In the genomic region with DNA sequence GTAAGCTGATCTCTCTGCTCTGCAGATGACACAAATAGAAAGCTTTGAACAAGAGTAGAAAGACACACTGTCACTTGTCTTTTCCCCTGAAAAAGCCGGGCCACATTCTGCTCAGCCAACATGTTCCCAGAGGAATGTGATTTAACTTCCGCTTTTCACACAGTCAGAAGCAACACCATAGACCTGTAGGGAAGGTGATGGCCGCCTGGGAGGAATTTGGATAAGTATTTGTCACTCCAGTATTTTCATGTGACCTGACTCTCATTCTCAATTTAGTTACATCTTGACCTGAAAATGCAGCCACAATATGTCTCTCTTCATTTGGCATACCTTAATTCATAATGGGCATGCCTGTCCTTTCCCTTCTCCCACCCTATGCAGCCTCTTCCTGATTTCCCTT, we compare ENCODE assay signal across 17 cellular contexts. TPM values are rescaled to one million over a fixed set of nuclear protein-coding genes. Genes with fewer than 3 reads are reported as not detected.
DNase-seq lines count a peak whose midpoint lies in the region; ATAC-seq, FAIRE-seq and TF ChIP-seq lines count a peak whose summit lies in the region.
"Had no signal": no experiment of that assay in that cellular context is flagged by ENCODE, and none has a peak within 500 bp of the region (broad histone marks: within the 10 kb centered on the region; RNA-seq: fewer than 3 reads in every experiment).

No MANE protein-coding gene starts in this region.

- 32 to 72% methylated on average over 3 of the region's 3 CpGs for WGBS in pancreas, 2 donors
- 70 to 77% methylated on average over 3 of the region's 3 CpGs for WGBS in sigmoid colon, 2 donors

- H3K4me3 Mint-ChIP-seq in WTC11, result 0 out of 2 replicates have a peak overlapping the region, but pooled peaks have one; percentile 80
- H3K4me3 Mint-ChIP-seq: CD8-positive, alpha-beta memory T cell had no signal

- CTCF ChIA-PET in WTC11 (lab: Charles Lee), result no interaction called here

- H3K27me3 ChIP-seq in neural cell (ENCODE audit: insufficient read depth, low read depth, low read length), result peaks cover 44% of the 10 kb centered on the region
- peaks cover 3 to 16% of the 10 kb centered on the region in 2 donors for H3K27me3 ChIP-seq in right atrium auricular region
- H3K27me3 ChIP-seq in pancreas, result peaks cover 0 to 27% (median 8%) of the 10 kb centered on the region in 4 donors
- H3K27me3 ChIP-seq in sigmoid colon, result peaks cover 10 to 43% (median 28%) of the 10 kb centered on the region in 3 donors
- H3K27me3 ChIP-seq: BLaER1 had no signal

- no peaks in the 10 kb centered on the region for H3K9me2 ChIP-seq in neural cell (ENCODE audit: insufficient read depth, low read length)

- H3F3A ChIP-seq in neural cell (ENCODE audit: insufficient read depth, low read length, poor library complexity, severe bottlenecking), result no peaks in the 10 kb centered on the region

- no peak overlapping the region for H2AFZ ChIP-seq in neural cell (ENCODE audit: low read depth, low read length)

- intact Hi-C loops in pancreas (cut with DNase I) (no loop called here), sigmoid colon (cut with DNase I) (no loop called here)

- FAIRE-seq in pancreas (lab: Jason Lieb, UNC), result no peak
- FAIRE-seq: H54 had no signal

- peaks cover 20% of the 10 kb centered on the region for H3K4me1 Mint-ChIP-seq in WTC11

- H3K27me3 Mint-ChIP-seq in WTC11 (ENCODE audit: low read depth), result peaks cover 51% of the 10 kb centered on the region

- no peaks in the 10 kb centered on the region for H3K36me3 ChIP-seq in neural cell (ENCODE audit: insufficient read depth, low read length)
- H3K36me3 ChIP-seq in right atrium auricular region, result no peaks in the 10 kb centered on the region
- H3K36me3 ChIP-seq in pancreas, result no peaks in the 10 kb centered on the region
- H3K36me3 ChIP-seq in sigmoid colon, result no peaks in the 10 kb centered on the region
- H3K36me3 ChIP-seq: BLaER1 had no signal

- DNase-seq in G401 (ENCODE audit: low spot score), result peak; percentile 67
- DNase-seq in WTC11 (ENCODE audit: low spot score), result no peak
- peak; percentile 20 for DNase-seq in cerebellum (ENCODE audit: low spot score)
- DNase-seq in right atrium auricular region (ENCODE audit: low spot score), result no peak
- no peak for DNase-seq in pancreas
- no peak for DNase-seq in sigmoid colon
- DNase-seq: 8988T; AML-193; Caco-2; CD8-positive, alpha-beta memory T cell; DND-41; GF-D8 had no signal

- peak overlapping the region; percentile 72 for H3K4me3 ChIP-seq in neural cell (ENCODE audit: low read length)
- H3K4me3 ChIP-seq in right atrium auricular region, result no peak overlapping the region
- no peak overlapping the region for H3K4me3 ChIP-seq in pancreas
- H3K4me3 ChIP-seq in sigmoid colon, result no peak overlapping the region
- H3K4me3 ChIP-seq: BLaER1 had no signal

- no peak overlapping the region for H3K27ac Mint-ChIP-seq in WTC11
- H3K27ac Mint-ChIP-seq: CD8-positive, alpha-beta memory T cell had no signal

- TF ChIP-seq CTCF in WTC11 (IDR thresholded peaks at IDR 0.05) (no peak), neural cell (IDR thresholded peaks at IDR 0.05; ENCODE audit: poor library complexity, severe bottlenecking) (no peak), right atrium auricular region (IDR thresholded peaks at IDR 0.05) (no peak), pancreas (IDR thresholded peaks at IDR 0.05) (no peak), sigmoid colon (IDR thresholded peaks at IDR 0.05) (no peak)

- no peaks in the 10 kb centered on the region for H3K36me3 Mint-ChIP-seq in WTC11
- H3K36me3 Mint-ChIP-seq: CD8-positive, alpha-beta memory T cell had no signal

- in situ Hi-C loops in G401 (cut with HindIII; ENCODE audit: low sequenced_read_pairs), result no loop called here

- H3K4me1 ChIP-seq in right atrium auricular region (no peaks in the 10 kb centered on the region), pancreas (no peaks in the 10 kb centered on the region), sigmoid colon (no peaks in the 10 kb centered on the region)
- H3K4me1 ChIP-seq: BLaER1, Caco-2 had no signal

- peaks cover 18% of the 10 kb centered on the region for H3K9me3 Mint-ChIP-seq in WTC11

- TF ChIP-seq POLR2A in sigmoid colon (IDR thresholded peaks at IDR 0.05), result no peak

- H3K9me3 ChIP-seq in neural cell (ENCODE audit: low read length) (no peaks in the 10 kb centered on the region), right atrium auricular region (no peaks in the 10 kb centered on the region), pancreas (no peaks in the 10 kb centered on the region), sigmoid colon (no peaks in the 10 kb centered on the region)
- H3K9me3 ChIP-seq: BLaER1, Caco-2 had no signal

- H3K9ac ChIP-seq in neural cell (ENCODE audit: low read length), result no peak overlapping the region
- H3K9ac ChIP-seq: BLaER1 had no signal

- POLR2A ChIA-PET in WTC11 (lab: Charles Lee), result interaction anchor here (0.7 kb wide), 1 partner anchor 558 kb away, joined by 3 read pairs; no protein-coding TSS in a partner anchor

- no peak for TF ChIP-seq EP300 in neural cell (conservative IDR thresholded peaks at IDR 0.05; ENCODE audit: poor library complexity, severe bottlenecking)
- TF ChIP-seq EP300 in sigmoid colon (IDR thresholded peaks at IDR 0.05), result no peak

- H3K27ac ChIP-seq in neural cell (ENCODE audit: low read length) (no peak overlapping the region), right atrium auricular region (no peak overlapping the region), pancreas (no peak overlapping the region), sigmoid colon (no peak overlapping the region)
- H3K27ac ChIP-seq: BLaER1 had no signal

- no peaks in the 10 kb centered on the region for H3K79me2 ChIP-seq in neural cell (replicated peaks; ENCODE audit: insufficient read depth, low read length)

- no peak for ATAC-seq in WTC11
- no peak for ATAC-seq in pancreas
- ATAC-seq in GM18907 (IDR thresholded peaks at IDR 0.05; ENCODE audit: unreplicated experiment), result no peak
- ATAC-seq: HCT116 had no signal

- H3K4me2 ChIP-seq in neural cell (ENCODE audit: low read length), result peak overlapping the region; percentile 93
- H3K4me2 ChIP-seq: BLaER1 had no signal

- TF ChIP-seq RAD21 in neural cell (conservative IDR thresholded peaks at IDR 0.05), result no peak

- no peaks in the 10 kb centered on the region for H4K20me1 ChIP-seq in neural cell (ENCODE audit: insufficient read depth)
- H4K20me1 ChIP-seq: BLaER1 had no signal

TF ChIP-seq in WTC11, 78 proteins besides CTCF, POLR2A, EP300 and RAD21 (continues in another document):
- TF ChIP-seq ZBTB21 (CRISPR knock-in tag; IDR thresholded peaks at IDR 0.05; ENCODE audit: borderline replicate concordance), result no peak
- TF ChIP-seq, protein P1, sequence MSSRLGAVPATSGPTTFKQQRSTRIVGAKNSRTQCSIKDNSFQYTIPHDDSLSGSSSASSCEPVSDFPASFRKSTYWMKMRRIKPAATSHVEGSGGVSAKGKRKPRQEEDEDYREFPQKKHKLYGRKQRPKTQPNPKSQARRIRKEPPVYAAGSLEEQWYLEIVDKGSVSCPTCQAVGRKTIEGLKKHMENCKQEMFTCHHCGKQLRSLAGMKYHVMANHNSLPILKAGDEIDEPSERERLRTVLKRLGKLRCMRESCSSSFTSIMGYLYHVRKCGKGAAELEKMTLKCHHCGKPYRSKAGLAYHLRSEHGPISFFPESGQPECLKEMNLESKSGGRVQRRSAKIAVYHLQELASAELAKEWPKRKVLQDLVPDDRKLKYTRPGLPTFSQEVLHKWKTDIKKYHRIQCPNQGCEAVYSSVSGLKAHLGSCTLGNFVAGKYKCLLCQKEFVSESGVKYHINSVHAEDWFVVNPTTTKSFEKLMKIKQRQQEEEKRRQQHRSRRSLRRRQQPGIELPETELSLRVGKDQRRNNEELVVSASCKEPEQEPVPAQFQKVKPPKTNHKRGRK (CRISPR knock-in tag; IDR thresholded peaks at IDR 0.05; ENCODE audit: borderline replicate concordance), result no peak

TF ChIP-seq in neural cell, 6 proteins besides CTCF, POLR2A, EP300 and RAD21:
- TF ChIP-seq MXI1 (conservative IDR thresholded peaks at IDR 0.05; ENCODE audit: poor library complexity, severe bottlenecking), result no peak
- TF ChIP-seq REST (IDR thresholded peaks at IDR 0.05; ENCODE audit: borderline replicate concordance), result no peak
- TF ChIP-seq POLR2AphosphoS5 (IDR thresholded peaks at IDR 0.05), result no peak
- TF ChIP-seq EZH2 (IDR thresholded peaks at IDR 0.05; ENCODE audit: borderline replicate concordance, insufficient read depth, low read length, poor library complexity, severe bottlenecking), result no peak
- no peak for TF ChIP-seq SMC3 (conservative IDR thresholded peaks at IDR 0.05; ENCODE audit: poor library complexity)
- TF ChIP-seq TAF1 (IDR thresholded peaks at IDR 0.05; ENCODE audit: low read depth), result no peak

RNA-seq across cellular contexts. Expression of gene GRM1, which starts 2.0 kb away (rescaled TPM):
- total RNA-seq in G401 (2014; rRNA removed; shearing (Covaris generic)), result not detected in 2 replicates
- total RNA-seq in WTC11 (2021), result 0.37 to 0.46 TPM (median 0.41 TPM) in 3 replicates
- total RNA-seq in cerebellum, result 28.9 TPM
- polyA plus RNA-seq in neural cell, result 2.8 and 2.9 TPM in 2 replicates
- polyA minus RNA-seq in neural cell, result 8.5 and 10.9 TPM in 2 replicates
- under 1 TPM; 0.07 to 0.08 TPM for total RNA-seq in right atrium auricular region
- under 1 TPM in 5 of 6 donors, not detected in 1; 0.04 to 0.17 (median 0.06) TPM for total RNA-seq in pancreas
- polyA plus RNA-seq in pancreas, result under 1 TPM in 1 of 2 donors, not detected in 1; 0.05 TPM
- total RNA-seq in sigmoid colon, result under 1 TPM in 2 of 4 donors, not detected in 2; under 0.01 to 0.36 TPM
- under 1 TPM in 1 of 3 donors, not detected in 2; 0.03 TPM for polyA plus RNA-seq in sigmoid colon
- total RNA-seq: Caco-2; CD8-positive, alpha-beta memory T cell had no signal
- polyA plus RNA-seq: CD8-positive, alpha-beta memory T cell had no signal

Comparison
In these comparisons a context has a peak if more than half of its experiments do, and no peak if none do; other contexts are left out.
1. DNase-seq: peak in G401 (single experiment) and cerebellum (single experiment); none in WTC11 (single experiment), right atrium auricular region (single experiment), pancreas (0 of 6) and sigmoid colon (single experiment).
2. RNA of gene GRM1, which starts 2.0 kb away (total RNA-seq): 28.9 TPM in cerebellum (single experiment); 0.37 to 0.46 TPM in WTC11, 0.07 to 0.08 TPM in right atrium auricular region, 0.04 to 0.17 TPM in pancreas, not detected in G401 and under 0.01 to 0.36 TPM in sigmoid colon; every median in the first group is over 10 times any median in the second.